27 cellular contexts compared by ENCODE assay signal in genomic region chr20:57411406-57412283, GRCh38. TPM values are rescaled to one million over a fixed set of nuclear protein-coding genes. Genes with fewer than 3 reads are reported as not detected.
DNase-seq lines count a peak whose midpoint lies in the region; ATAC-seq, FAIRE-seq and TF ChIP-seq lines count a peak whose summit lies in the region.
"Had no signal": no experiment of that assay in that cellular context is flagged by ENCODE, and none has a peak within 500 bp of the region (broad histone marks: within the 10 kb centered on the region; RNA-seq: fewer than 3 reads in every experiment).

No MANE protein-coding gene starts in this region.

- H3K27me3 Mint-ChIP-seq in IgD-negative memory B cell: peaks cover 2% of the 10 kb centered on the region
- H3K27me3 Mint-ChIP-seq: stimulated activated naive CD8-positive, alpha-beta T cell treated with anti-CD3 and anti-CD28 coated beads, Interleukin-15, Interleukin-2, amounts not matched to agents 100 ng/mL and 50 ng/mL, for 24 hours had no signal

- H3K27me3 ChIP-seq in right atrium auricular region (no peaks in the 10 kb centered on the region), gastroesophageal sphincter (no peaks in the 10 kb centered on the region), stomach smooth muscle (ENCODE audit: control insufficient read depth in 1 of 2, insufficient read depth in 2 of 2, low read length in 2 of 2) (no peaks in the 10 kb centered on the region)
- H3K27me3 ChIP-seq: brain microvascular endothelial cell, heart right ventricle, tibial artery had no signal

- peaks cover 0 to 43% of the 10 kb centered on the region in 2 donors for H3K4me1 ChIP-seq in right atrium auricular region
- peaks cover 0 to 73% (median 17%) of the 10 kb centered on the region in 3 donors for H3K4me1 ChIP-seq in gastroesophageal sphincter
- H3K4me1 ChIP-seq in stomach smooth muscle (ENCODE audit: control insufficient read depth, insufficient read depth, low read length): peaks cover 62% of the 10 kb centered on the region
- H3K4me1 ChIP-seq: parathyroid adenoma had no signal

- 64 to 87% methylated on average over 3 to 4 of the region's 31 CpGs for WGBS in gastroesophageal sphincter (ENCODE audit: low coverage in 1 of 2), 2 donors

- TF ChIP-seq CTCF in right atrium auricular region (IDR thresholded peaks at IDR 0.05) (no peak), gastroesophageal sphincter (IDR thresholded peaks at IDR 0.05) (no peak)

- no peak for FAIRE-seq in GM12891 (lab: Jason Lieb, UNC)

- no peak overlapping the region for H3K4me3 Mint-ChIP-seq in IgD-negative memory B cell
- H3K4me3 Mint-ChIP-seq: stimulated activated naive CD8-positive, alpha-beta T cell treated with anti-CD3 and anti-CD28 coated beads, Interleukin-15, Interleukin-2, amounts not matched to agents 100 ng/mL and 50 ng/mL, for 24 hours had no signal

- no peak overlapping the region for H3K4me3 ChIP-seq in right atrium auricular region
- no peak overlapping the region for H3K4me3 ChIP-seq in gastroesophageal sphincter
- no peak overlapping the region for H3K4me3 ChIP-seq in stomach smooth muscle (ENCODE audit: low read length in 2 of 2)
- H3K4me3 ChIP-seq: coronary artery, heart right ventricle, lung, tibial artery had no signal

- H3K9ac ChIP-seq in stomach smooth muscle (ENCODE audit: low read length in 2 of 2): no peak overlapping the region
- H3K9ac ChIP-seq: parathyroid adenoma had no signal

- H3K36me3 ChIP-seq in right atrium auricular region (peaks cover 24% of the 10 kb centered on the region), gastroesophageal sphincter (peaks cover 0 to 36% of the 10 kb centered on the region in 2 donors), stomach smooth muscle (ENCODE audit: control insufficient read depth in 2 of 2, insufficient read depth in 2 of 2, low read length in 2 of 2) (peaks cover 14 to 27% of the 10 kb centered on the region in 2 donors)

- TF ChIP-seq POLR2A in gastroesophageal sphincter (IDR thresholded peaks at IDR 0.05) (no peak), GM12891 (IDR thresholded peaks at IDR 0.05; ENCODE audit: low read depth, low read length) (no peak)

- H3K9me3 ChIP-seq in right atrium auricular region (no peaks in the 10 kb centered on the region), gastroesophageal sphincter (no peaks in the 10 kb centered on the region), stomach smooth muscle (ENCODE audit: control insufficient read depth in 2 of 2, low read length in 2 of 2) (no peaks in the 10 kb centered on the region)
- H3K9me3 ChIP-seq: heart right ventricle, tibial artery had no signal

- TF ChIP-seq EP300 in gastroesophageal sphincter (IDR thresholded peaks at IDR 0.05): no peak

- H3K9me3 Mint-ChIP-seq in IgD-negative memory B cell: no peaks in the 10 kb centered on the region
- H3K9me3 Mint-ChIP-seq: stimulated activated naive CD8-positive, alpha-beta T cell treated with anti-CD3 and anti-CD28 coated beads, Interleukin-15, Interleukin-2, amounts not matched to agents 100 ng/mL and 50 ng/mL, for 24 hours had no signal

- H3K27ac Mint-ChIP-seq in IgD-negative memory B cell: peak overlapping the region in 2 of 3 donors; percentile 85 to 97
- H3K27ac Mint-ChIP-seq: stimulated activated naive CD8-positive, alpha-beta T cell treated with anti-CD3 and anti-CD28 coated beads, Interleukin-15, Interleukin-2, amounts not matched to agents 100 ng/mL and 50 ng/mL, for 24 hours had no signal

- DNase-seq in left ventricle myocardium superior (peak; percentile 27), right atrium auricular region (ENCODE audit: low spot score) (no peak), GM12891 (ENCODE audit: insufficient read length, low spot score) (no peak)
- no peak for DNase-seq in activated CD4-positive, alpha-beta T cell treated with anti-CD3 and anti-CD28 coated beads, Interleukin-2, amount 50 U/mL, for 48 hours
- DNase-seq: activated CD4-positive, alpha-beta T cell treated with anti-CD3 and anti-CD28 coated beads for 4 hours; activated naive CD4-positive, alpha-beta T cell treated with Interleukin-2 at 50 U/mL for 16 hours; brain microvascular endothelial cell; EL; foreskin fibroblast; heart right ventricle; kidney glomerular epithelial cell; MV-4-11; NCI-H1694; NCI-H510A; PC-3; SHP77; tibial artery had no signal

- no peaks in the 10 kb centered on the region for H3K36me3 Mint-ChIP-seq in IgD-negative memory B cell

- H3K27ac ChIP-seq in right atrium auricular region: peak overlapping the region in 1 of 2 donors; percentile 16
- H3K27ac ChIP-seq in gastroesophageal sphincter: peak overlapping the region in 3 of 4 donors; percentile 54 to 87 (median 72)
- peak overlapping the region; percentile 31 for H3K27ac ChIP-seq in stomach smooth muscle (ENCODE audit: low read length)
- H3K27ac ChIP-seq: brain microvascular endothelial cell, C4-2B, coronary artery, heart right ventricle, parathyroid adenoma, tibial artery, VCaP had no signal

- ATAC-seq in left ventricle myocardium superior: no peak
- ATAC-seq in gastroesophageal sphincter: no peak
- ATAC-seq: PC-3, sciatic nerve had no signal

- intact Hi-C loops in left ventricle myocardium superior (cut with micrococcal nuclease): no loop called here

- peaks cover 0 to 8% (median 2%) of the 10 kb centered on the region in 3 donors for H3K4me1 Mint-ChIP-seq in IgD-negative memory B cell

TF ChIP-seq in GM12891, 5 proteins besides CTCF, POLR2A, EP300 and RAD21:
- TF ChIP-seq SPI1 (IDR thresholded peaks at IDR 0.05; ENCODE audit: low read depth, low read length) (no peak), POU2F2 (IDR thresholded peaks at IDR 0.05; ENCODE audit: low read depth, low read length) (no peak), POLR2AphosphoS5 (IDR thresholded peaks at IDR 0.05; ENCODE audit: low read depth, low read length) (no peak), PAX5 (IDR thresholded peaks at IDR 0.05; ENCODE audit: insufficient read depth, low read length, severe bottlenecking) (no peak), TAF1 (IDR thresholded peaks at IDR 0.05; ENCODE audit: low read depth, low read length) (no peak)

RNA-seq across cellular contexts. Expression of gene RBM38, which starts 20.4 kb away (rescaled TPM):
- total RNA-seq in left ventricle myocardium superior (89.3 TPM), right atrium auricular region (100 to 1,000 TPM; 127 to 151 TPM), gastroesophageal sphincter (100 to 1,000 TPM in 2 of 4 donors, 10 to 100 TPM in 2; 50.9 to 190 (median 106) TPM)
- polyA plus RNA-seq in IgD-negative memory B cell: 39.2 TPM
- polyA plus RNA-seq in GM12891 (2012; ENCODE audit: low read depth, missing spikeins): 82.1 TPM
